Comparison of ENCODE assay signal across 8 cellular contexts in genomic region chr19:52734893-52735661, GRCh38. TPM values are rescaled to one million over a fixed set of nuclear protein-coding genes. Genes with fewer than 3 reads are reported as not detected.
DNase-seq lines count a peak whose midpoint lies in the region; ATAC-seq, FAIRE-seq and TF ChIP-seq lines count a peak whose summit lies in the region.

Gene ZNF611 (minus strand): TSS chr19:52735044. CDS start chr19:52715894, 19,150 bp downstream.

- H3K36me3 ChIP-seq in iPS DF 6.9 (ENCODE audit: control insufficient read depth, insufficient read depth, low read length) (no peaks in the 10 kb centered on the region), gastrocnemius medialis (no peaks in the 10 kb centered on the region)

- DNase-seq in 8988T (peak; percentile 46), NCI-H2107 treated with DMSO at 0.1 percent for 48 hours (lab: John Stamatoyannopoulos, UW; ENCODE audit: unreplicated experiment) (peak; percentile 76), iPS DF 6.9 (ENCODE audit: low read depth, low spot score) (peak; percentile 79), gastrocnemius medialis (peak; percentile 93 to 95)

- peaks cover 0 to 16% (median 0%) of the 10 kb centered on the region in 5 experiments for H3K9me3 Mint-ChIP-seq in brain

- intact Hi-C loops in gastrocnemius medialis (cut with DNase I; ENCODE audit: low total_unique reads), result loop anchor here (1.0 to 10.0 kb wide), 4 partner anchors 43 to 490 kb away; partner anchors contain the start of genes ZNF320 and ZNF600

- peaks cover 38% of the 10 kb centered on the region for H3K4me1 Mint-ChIP-seq in brain

- H3K27me3 Mint-ChIP-seq in brain, result peaks cover 3% of the 10 kb centered on the region

- peak; percentile 68 for FAIRE-seq in TTC549 (lab: Jason Lieb, UNC)

- peak; percentile 68 for ATAC-seq in GM18519 (IDR thresholded peaks at IDR 0.05; ENCODE audit: low FRiP score, unreplicated experiment)
- ATAC-seq in HG03060 (IDR thresholded peaks at IDR 0.05; ENCODE audit: low read depth, unreplicated experiment), result peak; percentile 83
- peak; percentile 96 to 97 for ATAC-seq in gastrocnemius medialis

- no CpG with 5 or more reads among the region's 38 CpGs for WGBS in iPS DF 6.9 (ENCODE audit: insufficient coverage, insufficient read length)

- H3K4me1 ChIP-seq in iPS DF 6.9 (ENCODE audit: control insufficient read depth, insufficient read depth, low read length) (0 out of 2 replicates have a peak, but pooled peaks cover 1% of the 10 kb centered on the region), gastrocnemius medialis (peaks cover 3 to 10% of the 10 kb centered on the region in 2 donors)

- in situ Hi-C loops in gastrocnemius medialis (cut with MboI; ENCODE audit: low sequenced_read_pairs in 4 of 4), result loop anchor here in 2 of 4 donors (25.0 kb wide), 1 partner anchor 473 kb away; the partner anchor contains the start of gene ZNF766 (in 2 of the 2)

- peak; percentile 67 to 75 for TF ChIP-seq POLR2A in gastrocnemius medialis (IDR thresholded peaks at IDR 0.05)

- H3K4me3 ChIP-seq in iPS DF 6.9 (ENCODE audit: low read length), result peak within 1 kb of the TSS; percentile 93
- peak within 1 kb of the TSS; percentile 72 to 95 (median 78) for H3K4me3 ChIP-seq in gastrocnemius medialis

- H3K27ac ChIP-seq in iPS DF 6.9 (ENCODE audit: low read length) (no peak within 1 kb of the TSS), gastrocnemius medialis (peak within 1 kb of the TSS; percentile 73 to 85 (median 80))

- TF ChIP-seq CTCF in brain (conservative IDR thresholded peaks at IDR 0.05), result peak; percentile 56 to 71
- peak in 4 of 5 experiments; percentile 76 to 83 (median 79) for TF ChIP-seq CTCF in gastrocnemius medialis (IDR thresholded peaks at IDR 0.05 in 4 of 5, conservative IDR thresholded peaks at IDR 0.05 in 1 of 5)

- H3K4me3 Mint-ChIP-seq in brain, result peak within 1 kb of the TSS; percentile 83 to 93 (median 88)

- H3K9me3 ChIP-seq in iPS DF 6.9 (ENCODE audit: control insufficient read depth, insufficient read depth, low read length) (no peaks in the 10 kb centered on the region), gastrocnemius medialis (no peaks in the 10 kb centered on the region)

- H3K27me3 ChIP-seq in iPS DF 6.9 (ENCODE audit: control insufficient read depth, insufficient read depth, low read length) (no peaks in the 10 kb centered on the region), gastrocnemius medialis (no peaks in the 10 kb centered on the region)

- peak within 1 kb of the TSS; percentile 65 to 98 (median 97) for H3K27ac Mint-ChIP-seq in brain

- H3K36me3 Mint-ChIP-seq in brain, result no peaks in the 10 kb centered on the region

RNA-seq across cellular contexts. Expression of gene ZNF611, which starts in this region (rescaled TPM):
- polyA plus RNA-seq in brain (ENCODE audit: insufficient read depth, low read depth, low replicate concordance), result 3.7 TPM
- 1 to 10 TPM; 1.7 to 4.0 (median 2.5) TPM for total RNA-seq in gastrocnemius medialis
